Comparison of ENCODE assay signal across 19 cellular contexts in genomic region chr4:144701683-144702233, GRCh38. TPM values are rescaled to one million over a fixed set of nuclear protein-coding genes. Genes with fewer than 3 reads are reported as not detected.
"Had no signal": no experiment of that assay in that cellular context is flagged by ENCODE, and none has a peak within 500 bp of the region (broad histone marks: within the 10 kb centered on the region; RNA-seq: fewer than 3 reads in every experiment).

No MANE protein-coding gene starts in this region.

- H3K27ac Mint-ChIP-seq: activated CD4-positive, alpha-beta T cell treated with anti-CD3 and anti-CD28 coated beads, Interleukin-2, amount 10 ng/mL, durations not matched to agents 24 days and 14 days; activated naive CD4-positive, alpha-beta T cell treated with anti-CD3 and anti-CD28 coated beads for 36 hours; brain; endodermal cell; memory B cell; natural killer cell treated with Interleukin-12 subunit alpha and Interleukin-12 subunit beta and Interleukin-15 and Interleukin-18, amount 100 ng/mL, for 72 hours; progenitor cell of endocrine pancreas; T-helper 17 cell; WTC11 had no signal

- H3K27me3 ChIP-seq: heart right ventricle, sigmoid colon, stomach had no signal

- H3K4me1 Mint-ChIP-seq: activated CD4-positive, alpha-beta T cell treated with anti-CD3 and anti-CD28 coated beads, Interleukin-2, amount 10 ng/mL, durations not matched to agents 24 days and 14 days; brain; memory B cell; T-helper 17 cell had no signal

- H3K4me1 ChIP-seq: sigmoid colon, stomach had no signal

- H3K4me3 ChIP-seq: heart right ventricle, sigmoid colon, stomach, thoracic aorta had no signal

- H3K36me3 ChIP-seq: heart right ventricle, sigmoid colon, stomach, thoracic aorta had no signal

- H3K27me3 Mint-ChIP-seq: activated CD4-positive, alpha-beta T cell treated with anti-CD3 and anti-CD28 coated beads, Interleukin-2, amount 10 ng/mL, durations not matched to agents 24 days and 14 days; memory B cell; natural killer cell treated with Interleukin-12 subunit alpha and Interleukin-12 subunit beta and Interleukin-15 and Interleukin-18, amount 100 ng/mL, for 72 hours; progenitor cell of endocrine pancreas had no signal

- H3K9me3 ChIP-seq: heart right ventricle, sigmoid colon, stomach, thoracic aorta had no signal

- H3K4me3 Mint-ChIP-seq: activated CD4-positive, alpha-beta T cell treated with anti-CD3 and anti-CD28 coated beads, Interleukin-2, amount 10 ng/mL, durations not matched to agents 24 days and 14 days; activated naive CD4-positive, alpha-beta T cell treated with anti-CD3 and anti-CD28 coated beads for 36 hours; brain; endodermal cell; memory B cell; natural killer cell treated with Interleukin-12 subunit alpha and Interleukin-12 subunit beta and Interleukin-15 and Interleukin-18, amount 100 ng/mL, for 72 hours; T-helper 17 cell; WTC11 had no signal

- DNase-seq: activated CD4-positive, alpha-beta T cell treated with anti-CD3 and anti-CD28 coated beads, Interleukin-2, amount 10 ng/mL, durations not matched to agents 24 days and 14 days; activated CD8-positive, alpha-beta memory T cell treated with anti-CD3 and anti-CD28 coated beads for 24 hours; activated naive CD4-positive, alpha-beta T cell treated with anti-CD3 and anti-CD28 coated beads for 36 hours; endodermal cell; heart right ventricle; nucleus accumbens; sigmoid colon; stimulated activated CD4-positive, alpha-beta T cell treated with anti-CD3 and anti-CD28 coated beads, Interleukin-4, amount 100 ng/mL, for 24 hours; stomach; T-helper 17 cell had no signal

- H3K27ac ChIP-seq: heart right ventricle, sigmoid colon, stomach, thoracic aorta had no signal

- ATAC-seq: esophagus mucosa; heart right ventricle; natural killer cell treated with Interleukin-12 subunit alpha and Interleukin-12 subunit beta and Interleukin-15 and Interleukin-18, amount 100 ng/mL, for 72 hours; T-helper 17 cell; WTC11 had no signal

- H3K36me3 Mint-ChIP-seq: brain; memory B cell; natural killer cell treated with Interleukin-12 subunit alpha and Interleukin-12 subunit beta and Interleukin-15 and Interleukin-18, amount 100 ng/mL, for 72 hours; WTC11 had no signal

- H3K9me3 Mint-ChIP-seq: activated CD4-positive, alpha-beta T cell treated with anti-CD3 and anti-CD28 coated beads, Interleukin-2, amount 10 ng/mL, durations not matched to agents 24 days and 14 days; activated naive CD4-positive, alpha-beta T cell treated with anti-CD3 and anti-CD28 coated beads for 36 hours; endodermal cell; memory B cell had no signal

- FAIRE-seq: frontal cortex, islet of Langerhans had no signal

RNA-seq across cellular contexts. Expression of gene HHIP, which starts 55.8 kb away (rescaled TPM):
- total RNA-seq: activated CD4-positive, alpha-beta T cell treated with anti-CD3 and anti-CD28 coated beads, Interleukin-2, amount 10 ng/mL, durations not matched to agents 24 days and 14 days; activated naive CD4-positive, alpha-beta T cell treated with anti-CD3 and anti-CD28 coated beads for 36 hours; esophagus mucosa; natural killer cell treated with Interleukin-12 subunit alpha and Interleukin-12 subunit beta and Interleukin-15 and Interleukin-18, amount 100 ng/mL, for 72 hours; T-helper 17 cell had no signal
